In the genomic region with DNA sequence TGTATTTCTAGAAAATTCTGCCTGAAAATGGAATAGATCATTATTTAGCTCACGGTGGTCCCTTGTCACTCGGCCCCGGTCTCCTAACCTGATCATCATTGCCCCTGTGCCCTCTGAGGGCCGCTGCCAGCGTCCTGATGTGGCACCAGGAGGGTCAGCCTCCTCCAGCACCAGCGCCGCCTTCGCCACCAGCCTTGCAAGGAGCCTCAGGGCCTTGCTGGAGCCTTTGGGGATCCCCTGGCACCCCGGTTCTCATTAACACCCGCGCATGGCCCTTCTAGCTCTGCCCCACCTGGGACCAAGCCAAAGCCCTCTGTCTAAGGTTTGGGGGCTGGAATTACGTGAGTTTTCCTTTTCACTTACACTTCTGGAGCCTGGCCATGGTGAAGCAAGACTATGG, we compare ENCODE assay signal across 38 cellular contexts.
"Had no signal": no experiment of that assay in that cellular context is flagged by ENCODE, and none has a peak within 500 bp of the region (broad histone marks: within the 10 kb centered on the region; RNA-seq: fewer than 3 reads in every experiment).

No MANE protein-coding gene starts in this region.

- H3K27ac Mint-ChIP-seq: activated naive CD4-positive, alpha-beta T cell treated with anti-CD3 and anti-CD28 coated beads for 36 hours; activated naive CD4-positive, alpha-beta T cell treated with anti-CD3 and anti-CD28 coated beads, Interleukin-2, amount 10 ng/mL, durations not matched to agents 7 days and 5 days; activated naive CD4-positive, alpha-beta T cell treated with anti-CD3 and anti-CD28 coated beads, Interleukin-2, amount 50 U/mL, for 24 hours; activated naive CD4-positive, alpha-beta T cell treated with anti-CD3 and anti-CD28 coated beads, Interleukin-2, amount 50 U/mL, for 72 hours; activated naive CD8-positive, alpha-beta T cell; activated naive CD8-positive, alpha-beta T cell treated with anti-CD3 and anti-CD28 coated beads for 36 hours; activated naive CD8-positive, alpha-beta T cell treated with anti-CD3 and anti-CD28 coated beads, Interleukin-2, amount 10 ng/mL, durations not matched to agents 7 days and 5 days; activated naive CD8-positive, alpha-beta T cell treated with anti-CD3 and anti-CD28 coated beads, Interleukin-2, amount 50 U/mL, for 24 hours; activated T-cell treated with anti-CD3 and anti-CD28 coated beads, Interleukin-2, amount 50 U/mL, for 24 hours; activated T-cell treated with anti-CD3 and anti-CD28 coated beads, Interleukin-2, amount 50 U/mL, for 72 hours; activated T-helper 1 cell treated with anti-CD3 and anti-CD28 coated beads, Interleukin-12 subunit alpha, Interleukin-12 subunit beta, Interleukin-2, Interleukin-4 antibody, amounts not matched to agents 30 ng/mL and 10 ng/mL and 1 ng/mL, durations not matched to agents 14 hours and 24 hours and 36 hours; activated T-helper 17 cell treated with anti-CD3 and anti-CD28 coated beads, Interleukin-2, amount 50 U/mL, for 72 hours; activated T-helper 2 cell treated with anti-CD3 and anti-CD28 coated beads, Interferon-gamma antibody, Interleukin-2, Interleukin-4, amounts not matched to agents 10 μg/mL and 5 μg/mL and 100 μg/mL, durations not matched to agents 14 hours and 24 hours and 36 hours had no signal

- ATAC-seq: activated naive CD4-positive, alpha-beta T cell treated with anti-CD3 and anti-CD28 coated beads, Interleukin-2, amount 50 U/mL, for 72 hours; activated naive CD8-positive, alpha-beta T cell treated with anti-CD3 and anti-CD28 coated beads, Interleukin-2, amount 50 U/mL, for 24 hours; activated T-cell treated with anti-CD3 and anti-CD28 coated beads, Interleukin-2, amount 50 U/mL, for 4 hours; activated T-cell treated with anti-CD3 and anti-CD28 coated beads, Interleukin-2, amount 50 U/mL, for 72 hours; activated T-helper 17 cell treated with anti-CD3 and anti-CD28 coated beads, Interleukin-2, amount 50 U/mL, for 72 hours; body of pancreas had no signal

- H3K9me3 Mint-ChIP-seq: activated naive CD4-positive, alpha-beta T cell treated with anti-CD3 and anti-CD28 coated beads for 36 hours; activated naive CD4-positive, alpha-beta T cell treated with anti-CD3 and anti-CD28 coated beads, Interleukin-2, amount 10 ng/mL, durations not matched to agents 7 days and 5 days; activated naive CD4-positive, alpha-beta T cell treated with anti-CD3 and anti-CD28 coated beads, Interleukin-2, amount 50 U/mL, for 24 hours; activated naive CD4-positive, alpha-beta T cell treated with anti-CD3 and anti-CD28 coated beads, Interleukin-2, amount 50 U/mL, for 72 hours; activated naive CD8-positive, alpha-beta T cell treated with anti-CD3 and anti-CD28 coated beads for 36 hours; activated naive CD8-positive, alpha-beta T cell treated with anti-CD3 and anti-CD28 coated beads, Interleukin-2, amount 10 ng/mL, durations not matched to agents 7 days and 5 days; activated naive CD8-positive, alpha-beta T cell treated with anti-CD3 and anti-CD28 coated beads, Interleukin-2, amount 50 U/mL, for 24 hours; activated T-cell treated with anti-CD3 and anti-CD28 coated beads, Interleukin-2, amount 50 U/mL, for 24 hours; activated T-cell treated with anti-CD3 and anti-CD28 coated beads, Interleukin-2, amount 50 U/mL, for 4 hours; activated T-cell treated with anti-CD3 and anti-CD28 coated beads, Interleukin-2, amount 50 U/mL, for 72 hours; activated T-helper 1 cell treated with anti-CD3 and anti-CD28 coated beads, Interleukin-12 subunit alpha, Interleukin-12 subunit beta, Interleukin-2, Interleukin-4 antibody, amounts not matched to agents 30 ng/mL and 10 ng/mL and 1 ng/mL, durations not matched to agents 14 hours and 24 hours and 36 hours; activated T-helper 17 cell treated with anti-CD3 and anti-CD28 coated beads, Interleukin-2, amount 50 U/mL, for 72 hours; activated T-helper 2 cell treated with anti-CD3 and anti-CD28 coated beads, Interferon-gamma antibody, Interleukin-2, Interleukin-4, amounts not matched to agents 10 μg/mL and 5 μg/mL and 100 μg/mL, durations not matched to agents 14 hours and 24 hours and 36 hours; central memory CD8-positive, alpha-beta T cell had no signal

- H3K4me1 Mint-ChIP-seq: activated naive CD4-positive, alpha-beta T cell treated with anti-CD3 and anti-CD28 coated beads, Interleukin-2, amount 10 ng/mL, durations not matched to agents 7 days and 5 days; activated naive CD8-positive, alpha-beta T cell treated with anti-CD3 and anti-CD28 coated beads for 36 hours; activated naive CD8-positive, alpha-beta T cell treated with anti-CD3 and anti-CD28 coated beads, Interleukin-2, amount 10 ng/mL, durations not matched to agents 7 days and 5 days; activated naive CD8-positive, alpha-beta T cell treated with anti-CD3 and anti-CD28 coated beads, Interleukin-2, amount 50 U/mL, for 24 hours; activated T-helper 17 cell treated with anti-CD3 and anti-CD28 coated beads, Interleukin-2, amount 50 U/mL, for 72 hours; central memory CD8-positive, alpha-beta T cell had no signal

- H3K4me3 ChIP-seq: adrenal gland, ascending aorta, body of pancreas, breast epithelium, cardiac muscle cell had no signal

- H3K4me3 Mint-ChIP-seq: activated naive CD4-positive, alpha-beta T cell treated with anti-CD3 and anti-CD28 coated beads for 36 hours; activated naive CD4-positive, alpha-beta T cell treated with anti-CD3 and anti-CD28 coated beads, Interleukin-2, amount 10 ng/mL, durations not matched to agents 7 days and 5 days; activated naive CD4-positive, alpha-beta T cell treated with anti-CD3 and anti-CD28 coated beads, Interleukin-2, amount 50 U/mL, for 24 hours; activated naive CD8-positive, alpha-beta T cell; activated naive CD8-positive, alpha-beta T cell treated with anti-CD3 and anti-CD28 coated beads for 36 hours; activated naive CD8-positive, alpha-beta T cell treated with anti-CD3 and anti-CD28 coated beads, Interleukin-2, amount 10 ng/mL, durations not matched to agents 7 days and 5 days; activated naive CD8-positive, alpha-beta T cell treated with anti-CD3 and anti-CD28 coated beads, Interleukin-2, amount 50 U/mL, for 24 hours; activated T-cell treated with anti-CD3 and anti-CD28 coated beads, Interleukin-2, amount 50 U/mL, for 24 hours; activated T-cell treated with anti-CD3 and anti-CD28 coated beads, Interleukin-2, amount 50 U/mL, for 4 hours; activated T-cell treated with anti-CD3 and anti-CD28 coated beads, Interleukin-2, amount 50 U/mL, for 72 hours; activated T-helper 1 cell treated with anti-CD3 and anti-CD28 coated beads, Interleukin-12 subunit alpha, Interleukin-12 subunit beta, Interleukin-2, Interleukin-4 antibody, amounts not matched to agents 30 ng/mL and 10 ng/mL and 1 ng/mL, durations not matched to agents 14 hours and 24 hours and 36 hours; activated T-helper 17 cell treated with anti-CD3 and anti-CD28 coated beads, Interleukin-2, amount 50 U/mL, for 72 hours; brain; central memory CD8-positive, alpha-beta T cell had no signal

- H3K27me3 ChIP-seq: adrenal gland, ascending aorta, body of pancreas, brain microvascular endothelial cell, cardiac muscle cell had no signal

- H3K9me3 ChIP-seq: adrenal gland, ascending aorta, body of pancreas had no signal

- H3K27ac ChIP-seq: adrenal gland, ascending aorta, body of pancreas, brain microvascular endothelial cell, breast epithelium, cardiac muscle cell had no signal

- H3K4me1 ChIP-seq: adrenal gland, ascending aorta, body of pancreas, breast epithelium had no signal

- H3K36me3 Mint-ChIP-seq: activated naive CD4-positive, alpha-beta T cell treated with anti-CD3 and anti-CD28 coated beads, Interleukin-2, amount 10 ng/mL, durations not matched to agents 7 days and 5 days; activated naive CD4-positive, alpha-beta T cell treated with anti-CD3 and anti-CD28 coated beads, Interleukin-2, amount 50 U/mL, for 24 hours; activated naive CD4-positive, alpha-beta T cell treated with anti-CD3 and anti-CD28 coated beads, Interleukin-2, amount 50 U/mL, for 72 hours; activated naive CD8-positive, alpha-beta T cell; activated naive CD8-positive, alpha-beta T cell treated with anti-CD3 and anti-CD28 coated beads for 36 hours; activated naive CD8-positive, alpha-beta T cell treated with anti-CD3 and anti-CD28 coated beads, Interleukin-2, amount 10 ng/mL, durations not matched to agents 7 days and 5 days; brain had no signal

- H3K36me3 ChIP-seq: adrenal gland, ascending aorta, brain microvascular endothelial cell, breast epithelium, cardiac muscle cell had no signal

- H3K27me3 Mint-ChIP-seq: activated naive CD8-positive, alpha-beta T cell treated with anti-CD3 and anti-CD28 coated beads for 36 hours; activated naive CD8-positive, alpha-beta T cell treated with anti-CD3 and anti-CD28 coated beads, Interleukin-2, amount 10 ng/mL, durations not matched to agents 7 days and 5 days; activated naive CD8-positive, alpha-beta T cell treated with anti-CD3 and anti-CD28 coated beads, Interleukin-2, amount 50 U/mL, for 24 hours; central memory CD8-positive, alpha-beta T cell had no signal

- DNase-seq: activated effector memory CD4-positive, alpha-beta T cell treated with anti-CD3 and anti-CD28 coated beads, Interleukin-2, amount 50 U/mL, for 16 hours; activated effector memory CD4-positive, alpha-beta T cell treated with Interleukin-2 at 50 U/mL for 16 hours; activated gamma-delta T cell; activated gamma-delta T cell treated with Interleukin-2 at 50 U/mL for 16 hours; activated naive CD4-positive, alpha-beta T cell; activated naive CD4-positive, alpha-beta T cell treated with anti-CD3 and anti-CD28 coated beads for 36 hours; activated naive CD4-positive, alpha-beta T cell treated with anti-CD3 and anti-CD28 coated beads, Interleukin-2, amount 10 ng/mL, durations not matched to agents 7 days and 5 days; activated naive CD4-positive, alpha-beta T cell treated with anti-CD3 and anti-CD28 coated beads, Interleukin-2, amount 50 U/mL, for 16 hours; activated naive CD4-positive, alpha-beta T cell treated with Interleukin-2 at 50 U/mL for 16 hours; activated naive CD8-positive, alpha-beta T cell treated with anti-CD3 and anti-CD28 coated beads for 36 hours; activated naive CD8-positive, alpha-beta T cell treated with anti-CD3 and anti-CD28 coated beads, Interleukin-2, amount 10 ng/mL, durations not matched to agents 7 days and 5 days; activated naive CD8-positive, alpha-beta T cell treated with anti-CD3 and anti-CD28 coated beads, Interleukin-2, amount 50 U/mL, for 24 hours; activated T-cell treated with anti-CD3 and anti-CD28 coated beads, Interleukin-2, amount 50 U/mL, for 1 hour; activated T-cell treated with anti-CD3 and anti-CD28 coated beads, Interleukin-2, amount 50 U/mL, for 24 hours; activated T-cell treated with anti-CD3 and anti-CD28 coated beads, Interleukin-2, amount 50 U/mL, for 4 hours; activated T-cell treated with anti-CD3 and anti-CD28 coated beads, Interleukin-2, amount 50 U/mL, for 48 hours; activated T-cell treated with anti-CD3 and anti-CD28 coated beads, Interleukin-2, amount 50 U/mL, for 72 hours; adrenal gland; amniotic stem cell; amygdala; anterior cingulate cortex; aorta; body of pancreas; brain microvascular endothelial cell; caudate nucleus; central memory CD4-positive, alpha-beta T cell; cerebellar nuclear complex had no signal
